13 cellular contexts compared by ENCODE assay signal in genomic region chr18:49845629-49846252, GRCh38.
"Had no signal": no experiment of that assay in that cellular context is flagged by ENCODE, and none has a peak within 500 bp of the region (broad histone marks: within the 10 kb centered on the region; RNA-seq: fewer than 3 reads in every experiment).

No MANE protein-coding gene starts in this region.

- H3K36me3 ChIP-seq: uterus had no signal

- H3K27me3 ChIP-seq: foreskin keratinocyte, uterus had no signal

- H3K27ac ChIP-seq: esophagus squamous epithelium, foreskin keratinocyte, lower lobe of right lung, uterus had no signal

- ATAC-seq: foreskin keratinocyte; lower lobe of right lung; natural killer cell; stimulated activated naive CD8-positive, alpha-beta T cell treated with anti-CD3 and anti-CD28 coated beads, Interleukin-15, amount 100 ng/mL, for 72 hours had no signal

- H3K4me1 ChIP-seq: uterus had no signal

- H3K36me3 Mint-ChIP-seq: activated CD4-positive, alpha-beta memory T cell treated with anti-CD3 and anti-CD28 coated beads for 36 hours; natural killer cell had no signal

- DNase-seq: activated CD4-positive, alpha-beta memory T cell treated with anti-CD3 and anti-CD28 coated beads for 36 hours; activated gamma-delta T cell treated with Interleukin-2 at 50 U/mL for 16 hours; activated naive CD8-positive, alpha-beta T cell treated with anti-CD3 and anti-CD28 coated beads, Interleukin-2, amount 10 ng/mL, durations not matched to agents 7 days and 5 days; esophagus squamous epithelium; foreskin keratinocyte; kidney glomerular epithelial cell; lower lobe of right lung; natural killer cell; stimulated activated CD4-positive, alpha-beta T cell treated with anti-CD3 and anti-CD28 coated beads, Interleukin-15, amount 100 ng/mL, for 24 hours; stimulated activated CD4-positive, alpha-beta T cell treated with anti-CD3 and anti-CD28 coated beads, Interleukin-4, amount 100 ng/mL, for 24 hours; stimulated activated naive CD8-positive, alpha-beta T cell treated with anti-CD3 and anti-CD28 coated beads, Interleukin-15, amount 100 ng/mL, for 72 hours; SW 1271; uterus had no signal

- H3K9me3 Mint-ChIP-seq: activated CD4-positive, alpha-beta memory T cell treated with anti-CD3 and anti-CD28 coated beads for 36 hours; activated naive CD8-positive, alpha-beta T cell treated with anti-CD3 and anti-CD28 coated beads, Interleukin-2, amount 10 ng/mL, durations not matched to agents 7 days and 5 days; natural killer cell; stimulated activated naive CD8-positive, alpha-beta T cell treated with anti-CD3 and anti-CD28 coated beads, Interleukin-15, amount 100 ng/mL, for 72 hours had no signal

- H3K4me3 ChIP-seq: esophagus squamous epithelium, lower lobe of right lung, uterus had no signal

- H3K9me3 ChIP-seq: esophagus squamous epithelium, lower lobe of right lung, uterus had no signal

- H3K27ac Mint-ChIP-seq: activated CD4-positive, alpha-beta memory T cell treated with anti-CD3 and anti-CD28 coated beads for 36 hours; natural killer cell had no signal

- H3K4me3 Mint-ChIP-seq: activated CD4-positive, alpha-beta memory T cell treated with anti-CD3 and anti-CD28 coated beads for 36 hours; activated naive CD8-positive, alpha-beta T cell treated with anti-CD3 and anti-CD28 coated beads, Interleukin-2, amount 10 ng/mL, durations not matched to agents 7 days and 5 days; natural killer cell; stimulated activated naive CD8-positive, alpha-beta T cell treated with anti-CD3 and anti-CD28 coated beads, Interleukin-15, amount 100 ng/mL, for 72 hours had no signal
